ENCODE assay signal across 20 cellular contexts in genomic region chr1:228865613-228866320, GRCh38.
A peak's percentile ranks its signal among the peaks of the same experiment; 100 is the strongest.
DNase-seq lines count a peak whose midpoint lies in the region; ATAC-seq and TF ChIP-seq lines count a peak whose summit lies in the region.
"Had no signal": no experiment of that assay in that cellular context is flagged by ENCODE, and none has a peak within 500 bp of the region (broad histone marks: within the 10 kb centered on the region; RNA-seq: fewer than 3 reads in every experiment).

No MANE protein-coding gene starts in this region.

- no peaks in the 10 kb centered on the region for H3K36me3 ChIP-seq in Panc1 (ENCODE audit: control insufficient read depth, insufficient read depth, low read length)
- no peaks in the 10 kb centered on the region for H3K36me3 ChIP-seq in mesendoderm (ENCODE audit: control insufficient read depth, insufficient read depth, low read length)
- H3K36me3 ChIP-seq: ovary, suprapubic skin had no signal

- no peak overlapping the region for H3K4me2 ChIP-seq in mesendoderm (ENCODE audit: low read length)

- no CpG with 5 or more reads among the region's 7 CpGs for WGBS in mesendoderm (ENCODE audit: extremely low coverage, insufficient coverage, low lambda C conversion rate)

- intact Hi-C loops in Panc1 (cut with micrococcal nuclease; ENCODE audit: unreplicated experiment) (no loop called here), posterior vena cava (cut with DNase I) (no loop called here)

- H3K4me1 ChIP-seq in Panc1 (ENCODE audit: control insufficient read depth, insufficient read depth, low read length) (peaks cover 65% of the 10 kb centered on the region), mesendoderm (ENCODE audit: control insufficient read depth, low read depth, low read length) (peaks cover 8% of the 10 kb centered on the region)
- H3K4me1 ChIP-seq: foreskin keratinocyte had no signal

- no peak for TF ChIP-seq CTCF in Panc1 (IDR thresholded peaks at IDR 0.05)

- H4K8ac ChIP-seq in mesendoderm (ENCODE audit: low read depth, low read length), result no peak overlapping the region

- H3K4me3 ChIP-seq in Panc1 (ENCODE audit: low read depth in 2 of 2, low read length in 2 of 2) (no peak overlapping the region), mesendoderm (ENCODE audit: low read length) (no peak overlapping the region)
- H3K4me3 ChIP-seq: GM12878, mucosa of descending colon, ovary, suprapubic skin had no signal

- H4K5ac ChIP-seq in mesendoderm (ENCODE audit: low read length), result no peak overlapping the region

- H3K4ac ChIP-seq in mesendoderm (ENCODE audit: low read depth, low read length), result no peak overlapping the region

- H3K4me3 Mint-ChIP-seq in stimulated activated naive CD8-positive, alpha-beta T cell treated with anti-CD3 and anti-CD28 coated beads, Interleukin-15, amount 100 ng/mL, for 72 hours, result no peak overlapping the region
- H3K4me3 Mint-ChIP-seq in T-cell, result no peak overlapping the region

- no peaks in the 10 kb centered on the region for H3K27me3 Mint-ChIP-seq in stimulated activated naive CD8-positive, alpha-beta T cell treated with anti-CD3 and anti-CD28 coated beads, Interleukin-15, amount 100 ng/mL, for 72 hours
- no peaks in the 10 kb centered on the region for H3K27me3 Mint-ChIP-seq in T-cell

- H3K79me1 ChIP-seq in mesendoderm (ENCODE audit: low read length), result no peaks in the 10 kb centered on the region

- ATAC-seq in stimulated activated naive CD8-positive, alpha-beta T cell treated with anti-CD3 and anti-CD28 coated beads, Interleukin-15, amount 100 ng/mL, for 72 hours, result no peak
- ATAC-seq in stimulated activated naive CD8-positive, alpha-beta T cell treated with anti-CD3 and anti-CD28 coated beads, Interleukin-15, Interleukin-2, amounts not matched to agents 100 U/mL and 50 U/mL, for 24 hours, result no peak
- no peak for ATAC-seq in Panc1
- ATAC-seq in T-cell (replicated peaks in 1 of 4), result no peak
- ATAC-seq: activated CD4-positive, CD25-positive, alpha-beta regulatory T cell treated with anti-CD3 and anti-CD28 coated beads, Interleukin-2, amount 50 U/mL, for 24 hours; foreskin keratinocyte; GM12878; mucosa of descending colon had no signal

- DNase-seq in stimulated activated naive CD8-positive, alpha-beta T cell treated with anti-CD3 and anti-CD28 coated beads, Interleukin-15, amount 100 ng/mL, for 72 hours, result no peak
- no peak for DNase-seq in stimulated activated naive CD8-positive, alpha-beta T cell treated with anti-CD3 and anti-CD28 coated beads, Interleukin-15, Interleukin-2, amounts not matched to agents 100 U/mL and 50 U/mL, for 24 hours
- DNase-seq in Panc1 (ENCODE audit: low read depth, low spot score), result no peak
- no peak for DNase-seq in mesendoderm
- no peak for DNase-seq in KG1 (lab: John Stamatoyannopoulos, UW)
- no peak for DNase-seq in posterior vena cava (ENCODE audit: low spot score)
- DNase-seq in T-cell, result no peak
- DNase-seq in HK-2 (ENCODE audit: unreplicated experiment), result no peak
- DNase-seq: AML-193; anterior cingulate cortex; foreskin keratinocyte; GDM1; mucosa of descending colon; NCI-H510A; stimulated activated CD4-positive, alpha-beta T cell treated with anti-CD3 and anti-CD28 coated beads, Interleukin-4, amount 100 ng/mL, for 1 hour had no signal

- H3K36me3 Mint-ChIP-seq in T-cell, result no peaks in the 10 kb centered on the region

- H2AK5ac ChIP-seq in mesendoderm (ENCODE audit: low read length), result no peak overlapping the region

- H3K27ac Mint-ChIP-seq in stimulated activated naive CD8-positive, alpha-beta T cell treated with anti-CD3 and anti-CD28 coated beads, Interleukin-15, amount 100 ng/mL, for 72 hours, result peak overlapping the region; percentile 27 to 28
- H3K27ac Mint-ChIP-seq in T-cell, result no peak overlapping the region

- no peak overlapping the region for H3K23ac ChIP-seq in mesendoderm (ENCODE audit: low read length)

- no peak overlapping the region for H3K9ac ChIP-seq in mesendoderm (ENCODE audit: low read length)

- BruUV-seq in Panc1 (replicated peaks; lab: Mats Ljungman, UMichigan), result no TSS peak

- H3K27ac ChIP-seq in Panc1 (ENCODE audit: low read length) (peak overlapping the region; percentile 80; the same call in 1 of the 2 replicates), mesendoderm (ENCODE audit: low read depth, low read length) (no peak overlapping the region)
- H3K27ac ChIP-seq: foreskin keratinocyte, HL-60, ovary, suprapubic skin had no signal

- H3K56ac ChIP-seq in mesendoderm (ENCODE audit: low read length), result no peak overlapping the region

- no peaks in the 10 kb centered on the region for H3K9me3 ChIP-seq in Panc1 (ENCODE audit: control insufficient read depth, insufficient read depth, low read depth, low read length)
- H3K9me3 ChIP-seq: mucosa of descending colon, ovary, suprapubic skin had no signal

- no peaks in the 10 kb centered on the region for H3K79me2 ChIP-seq in mesendoderm (ENCODE audit: control insufficient read depth, insufficient read depth, low read length)

- no peaks in the 10 kb centered on the region for H3K27me3 ChIP-seq in Panc1 (ENCODE audit: control insufficient read depth, insufficient read depth, low read length)
- H3K27me3 ChIP-seq in mesendoderm (ENCODE audit: insufficient read depth, low read length, poor library complexity), result no peaks in the 10 kb centered on the region
- H3K27me3 ChIP-seq: ovary had no signal

- in situ Hi-C loops in Panc1 (cut with HindIII; ENCODE audit: low pct_unique_long_range_greater_than_20kb, low sequenced_read_pairs), result no loop called here

- H2BK15ac ChIP-seq in mesendoderm (replicated peaks; ENCODE audit: low read depth), result no peak overlapping the region

- no peaks in the 10 kb centered on the region for H3K9me3 Mint-ChIP-seq in stimulated activated naive CD8-positive, alpha-beta T cell treated with anti-CD3 and anti-CD28 coated beads, Interleukin-15, amount 100 ng/mL, for 72 hours
- no peaks in the 10 kb centered on the region for H3K9me3 Mint-ChIP-seq in T-cell

- CTCF ChIA-PET in Panc1 (lab: Charles Lee), result no interaction called here
- CTCF ChIA-PET in T-cell (lab: Charles Lee), result interaction anchor here in 1 of 2 donors (0.8 kb wide), 1 partner anchor 72 kb away, joined by 8 read pairs; no protein-coding TSS in a partner anchor

- POLR2A ChIA-PET in Panc1 (lab: Charles Lee), result no interaction called here
- POLR2A ChIA-PET in T-cell (lab: Charles Lee), result no interaction called here

- H3K18ac ChIP-seq in mesendoderm (ENCODE audit: low read length), result peak overlapping the region; percentile 32

- peaks cover 40% of the 10 kb centered on the region for H3K4me1 Mint-ChIP-seq in stimulated activated naive CD8-positive, alpha-beta T cell treated with anti-CD3 and anti-CD28 coated beads, Interleukin-15, amount 100 ng/mL, for 72 hours
- peaks cover 28 to 37% (median 28%) of the 10 kb centered on the region in 3 donors for H3K4me1 Mint-ChIP-seq in T-cell

- H2BK5ac ChIP-seq in mesendoderm (ENCODE audit: low read length), result no peak overlapping the region

- H2BK120ac ChIP-seq in mesendoderm (ENCODE audit: low read depth, low read length), result no peak overlapping the region

Comparison
In these comparisons a context has a peak if more than half of its experiments do, and no peak if none do; other contexts are left out.
1. H3K27ac Mint-ChIP-seq: peak in stimulated activated naive CD8-positive, alpha-beta T cell treated with anti-CD3 and anti-CD28 coated beads, Interleukin-15, amount 100 ng/mL, for 72 hours (2 of 2); none in T-cell (0 of 2).